ENCODE assay signal across 19 cellular contexts in the genomic region with DNA sequence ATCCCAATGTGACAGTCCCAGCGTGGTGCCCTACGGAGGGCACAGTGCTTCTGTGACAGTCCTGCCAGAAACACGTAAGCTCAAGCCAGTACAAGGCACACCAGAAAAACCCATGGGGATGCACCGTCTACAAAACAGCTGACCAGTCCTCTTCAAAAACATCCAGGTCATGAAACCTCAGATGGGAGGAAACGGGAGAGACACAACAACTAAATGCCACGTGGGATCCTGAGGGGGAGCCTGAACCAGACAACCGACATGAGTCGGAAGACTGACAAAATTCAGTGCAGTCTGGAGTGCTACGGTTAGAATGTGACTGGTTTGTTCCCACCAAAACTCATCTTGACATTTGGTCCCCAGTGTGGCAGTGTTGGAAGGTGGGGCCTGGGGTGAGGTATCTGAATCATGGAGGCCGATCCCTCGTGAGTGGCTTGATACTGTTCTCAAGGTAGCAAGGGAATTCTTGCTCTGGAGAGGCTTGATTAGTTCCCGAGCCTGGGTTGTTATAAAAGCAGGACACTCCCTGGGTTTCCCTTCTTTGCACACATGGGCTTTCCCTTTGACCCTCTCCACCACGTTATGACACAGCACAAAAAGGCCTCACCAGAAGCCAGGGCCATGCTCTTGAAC. TPM values are rescaled to one million over a fixed set of nuclear protein-coding genes. Genes with fewer than 3 reads are reported as not detected.
DNase-seq lines count a peak whose midpoint lies in the region; ATAC-seq and TF ChIP-seq lines count a peak whose summit lies in the region.
"Had no signal": no experiment of that assay in that cellular context is flagged by ENCODE, and none has a peak within 500 bp of the region (broad histone marks: within the 10 kb centered on the region; RNA-seq: fewer than 3 reads in every experiment).

No MANE protein-coding gene starts in this region.

- H3K4me1 ChIP-seq in BLaER1 (peaks cover 61% of the 10 kb centered on the region), IMR-90 (ENCODE audit: control insufficient read depth, insufficient read depth, low read length) (peaks cover 14% of the 10 kb centered on the region), mesenchymal stem cell (ENCODE audit: control insufficient read depth, insufficient read depth, low read depth, low read length) (peaks cover 2% of the 10 kb centered on the region)
- H3K4me1 ChIP-seq: Caco-2, SJCRH30 had no signal

- no TSS peak for BruUV-seq in IMR-90 (replicated peaks; lab: Mats Ljungman, UMichigan)

- no peak overlapping the region for H4K91ac ChIP-seq in IMR-90 (ENCODE audit: insufficient read depth, low read depth, low read length)
- H4K91ac ChIP-seq in mesenchymal stem cell (ENCODE audit: low read length) = peak overlapping the region; percentile 68

- no peak overlapping the region for H3K14ac ChIP-seq in IMR-90 (replicated peaks; ENCODE audit: low read depth, low read length)
- no peak overlapping the region for H3K14ac ChIP-seq in mesenchymal stem cell (ENCODE audit: low read length in 2 of 2)

- H3K4ac ChIP-seq in IMR-90 (ENCODE audit: low read depth, low read length) (no peak overlapping the region), mesenchymal stem cell (ENCODE audit: low read depth in 1 of 2, low read length in 2 of 2) (no peak overlapping the region)

- CTCF ChIA-PET in IMR-90 (lab: Yijun Ruan, JAX) = interaction anchor here (1.3 kb wide), 1 partner anchor 123 kb away, joined by 3 read pairs; no protein-coding TSS in a partner anchor

- in situ Hi-C loops in IMR-90 (cut with MboI; ENCODE audit: low sequenced_read_pairs) = no loop called here

- H3K23ac ChIP-seq in IMR-90 (ENCODE audit: low read depth, low read length) (no peak overlapping the region), mesenchymal stem cell (ENCODE audit: low read length in 2 of 2) (no peak overlapping the region)

- H3K18ac ChIP-seq in IMR-90 (ENCODE audit: low read depth, low read length) (no peak overlapping the region), mesenchymal stem cell (ENCODE audit: low read depth in 1 of 2, low read length in 2 of 2) (no peak overlapping the region)

- ATAC-seq in IMR-90 (ENCODE audit: low read depth) = no peak
- no peak for ATAC-seq in sciatic nerve
- no peak for ATAC-seq in HG03460 (IDR thresholded peaks at IDR 0.05; ENCODE audit: unreplicated experiment)

- H4K8ac ChIP-seq in IMR-90 (ENCODE audit: low read depth in 2 of 2, low read length in 2 of 2) = no peak overlapping the region
- H4K8ac ChIP-seq in mesenchymal stem cell (ENCODE audit: low read length) = peak overlapping the region; percentile 75

- H2BK12ac ChIP-seq in mesenchymal stem cell (ENCODE audit: low read length in 2 of 2) = no peak overlapping the region

- no peak overlapping the region for H3K56ac ChIP-seq in IMR-90 (ENCODE audit: extremely low read depth, insufficient read depth, low read length)

- peaks cover 12% of the 10 kb centered on the region for H3K9me1 ChIP-seq in IMR-90 (ENCODE audit: insufficient read depth, low read length)

- H2BK5ac ChIP-seq in IMR-90 (ENCODE audit: low read depth, low read length, poor library complexity, severe bottlenecking) (no peak overlapping the region), mesenchymal stem cell (ENCODE audit: low read depth, low read length, poor library complexity, severe bottlenecking) (no peak overlapping the region)

- H3K9ac ChIP-seq in BLaER1 (no peak overlapping the region), IMR-90 (ENCODE audit: low read depth, low read length) (no peak overlapping the region), mesenchymal stem cell (ENCODE audit: low read length) (no peak overlapping the region)

- H2AK5ac ChIP-seq in IMR-90 (ENCODE audit: low read depth, low read length) (no peak overlapping the region), mesenchymal stem cell (ENCODE audit: low read length, severe bottlenecking) (no peak overlapping the region)

- POLR2A ChIA-PET in IMR-90 (lab: Charles Lee; ENCODE audit: unreplicated experiment) = no interaction called here

- no peak overlapping the region for H4K5ac ChIP-seq in IMR-90 (ENCODE audit: low read depth, low read length)

- dilution Hi-C loops in IMR-90 (cut with HindIII; ENCODE audit: low sequenced_read_pairs, unreplicated experiment) = no loop called here

- H2BK120ac ChIP-seq in IMR-90 (ENCODE audit: low read depth, low read length) (no peak overlapping the region), mesenchymal stem cell (ENCODE audit: low read depth, low read length) (no peak overlapping the region)

- TF ChIP-seq CTCF in IMR-90 (conservative IDR thresholded peaks at IDR 0.05; ENCODE audit: low read depth, low read length) = no peak

- TF ChIP-seq POLR2A in IMR-90 (IDR thresholded peaks at IDR 0.05; ENCODE audit: low read depth, low read length) = no peak

- H3K27ac ChIP-seq in BLaER1 = no peak overlapping the region
- no peak overlapping the region for H3K27ac ChIP-seq in IMR-90 (ENCODE audit: insufficient read depth, low read length)
- H3K27ac ChIP-seq in mesenchymal stem cell (ENCODE audit: low read length, poor library complexity, severe bottlenecking) = no peak overlapping the region
- H3K27ac ChIP-seq: SJCRH30 had no signal

- H3K4me3 ChIP-seq in BLaER1 = no peak overlapping the region
- no peak overlapping the region for H3K4me3 ChIP-seq in IMR-90 (ENCODE audit: insufficient read depth, low read depth, low read length)
- no peak overlapping the region for H3K4me3 ChIP-seq in mesenchymal stem cell (ENCODE audit: insufficient read depth in 1 of 2, low read depth in 1 of 2, low read length in 2 of 2)
- H3K4me3 ChIP-seq: SJCRH30 had no signal

- 86% methylated on average over 10 of the region's 13 CpGs; no CpG with 5 or more reads in 1 of the 2 experiments for WGBS in IMR-90 (ENCODE audit: extremely low coverage in 2 of 2, insufficient read length in 1 of 2), 2 experiments
- WGBS in mesenchymal stem cell = 78% methylated on average over 13 of the region's 13 CpGs

- H2BK15ac ChIP-seq in IMR-90 (ENCODE audit: low read depth, low read length) (no peak overlapping the region), mesenchymal stem cell (ENCODE audit: low read depth, poor library complexity, severe bottlenecking) (no peak overlapping the region)

- H2AK9ac ChIP-seq in IMR-90 (replicated peaks; ENCODE audit: low read depth, low read length, poor library complexity) = peak overlapping the region; percentile 23

- H3K79me1 ChIP-seq in IMR-90 (ENCODE audit: low read depth in 1 of 2, low read length in 2 of 2) (peaks cover 27 to 75% of the 10 kb centered on the region in 2 experiments), mesenchymal stem cell (replicated peaks; ENCODE audit: low read length, poor library complexity, severe bottlenecking) (no peaks in the 10 kb centered on the region)

- DNase-seq in IMR-90 (no peak), mesenchymal stem cell (no peak), sciatic nerve (ENCODE audit: low spot score) (peak; percentile 22), NAMALWA (ENCODE audit: low spot score) (no peak), globus pallidus (ENCODE audit: low spot score) (no peak)
- DNase-seq: CD4-positive, CD25-positive, alpha-beta regulatory T cell; EL; H7; Karpas-422; MM.1S; NCI-H2029 treated with DMSO at 0.1 percent for 48 hours; NCI-H2171 treated with DMSO at 0.1 percent for 48 hours; NCI-H446 treated with DMSO at 0.1 percent for 48 hours; NK-92 treated with Interleukin-12 subunit alpha and Interleukin-12 subunit beta, amount 100 ng/mL, for 24 hours; OCI-M1; SJCRH30 had no signal

- H4K20me1 ChIP-seq in BLaER1 (peaks cover 24% of the 10 kb centered on the region), IMR-90 (ENCODE audit: insufficient read depth, low read length) (peaks cover 3% of the 10 kb centered on the region)

- H3K9me3 ChIP-seq in BLaER1 (no peaks in the 10 kb centered on the region), IMR-90 (ENCODE audit: control insufficient read depth, insufficient read depth, low read length) (no peaks in the 10 kb centered on the region), mesenchymal stem cell (ENCODE audit: control insufficient read depth, low read length) (no peaks in the 10 kb centered on the region)
- H3K9me3 ChIP-seq: Caco-2, SJCRH30 had no signal

- H2BK20ac ChIP-seq in IMR-90 (ENCODE audit: low read depth, low read length) = no peak overlapping the region

- H3K4me2 ChIP-seq in BLaER1 (peak overlapping the region; percentile 82), IMR-90 (ENCODE audit: low read depth, low read length) (no peak overlapping the region), mesenchymal stem cell (ENCODE audit: low read length, poor library complexity, severe bottlenecking) (no peak overlapping the region)

- H2AFZ ChIP-seq in IMR-90 (replicated peaks; ENCODE audit: low read length, poor library complexity) (no peak overlapping the region), mesenchymal stem cell (ENCODE audit: low read depth, low read length) (no peak overlapping the region)

- intact Hi-C loops in IMR-90 (cut with micrococcal nuclease) = no loop called here
- intact Hi-C loops in sciatic nerve (cut with DNase I) = no loop called here

- no peaks in the 10 kb centered on the region for H3K36me3 ChIP-seq in BLaER1
- peaks cover 2% of the 10 kb centered on the region; the same call in 1 of the 2 replicates for H3K36me3 ChIP-seq in IMR-90 (ENCODE audit: control insufficient read depth, insufficient read depth, low read length)
- peaks cover 0 to 6% of the 10 kb centered on the region in 2 experiments for H3K36me3 ChIP-seq in mesenchymal stem cell (ENCODE audit: control insufficient read depth in 1 of 2, insufficient read depth in 2 of 2, low read depth in 1 of 2, low read length in 2 of 2)
- H3K36me3 ChIP-seq: SJCRH30 had no signal

- H3K27me3 ChIP-seq in BLaER1 (no peaks in the 10 kb centered on the region), IMR-90 (ENCODE audit: control insufficient read depth, insufficient read depth, low read length) (no peaks in the 10 kb centered on the region), mesenchymal stem cell (ENCODE audit: control insufficient read depth in 1 of 2, insufficient read depth in 1 of 2, low read length in 2 of 2) (no peaks in the 10 kb centered on the region)
- H3K27me3 ChIP-seq: SJCRH30 had no signal

- TF ChIP-seq RAD21 in IMR-90 (IDR thresholded peaks at IDR 0.05; ENCODE audit: low read length) = no peak

TF ChIP-seq in IMR-90, 13 proteins besides CTCF, POLR2A, EP300 and RAD21 (continues in another document):
- no peak for TF ChIP-seq USF2 (IDR thresholded peaks at IDR 0.05; ENCODE audit: low read depth, low read length)
- TF ChIP-seq MXI1 (IDR thresholded peaks at IDR 0.05; ENCODE audit: borderline replicate concordance, low read depth, low read length) = no peak

RNA-seq across cellular contexts. Expression of gene ADAMTS2, which starts 55.4 kb away (rescaled TPM):
- total RNA-seq in IMR-90 (2012; rRNA removed) (18.3 and 19.0 TPM in 2 replicates), sciatic nerve (25.3 TPM)
- polyA plus RNA-seq in IMR-90 (2012; rRNA removed) = 58.8 and 68.2 TPM in 2 replicates
- polyA plus RNA-seq in IMR-90 (2012; cell fraction: cytosol; rRNA removed) = 45.1 and 77.2 TPM in 2 replicates
- 77.0 and 118 TPM in 2 replicates for polyA plus RNA-seq in IMR-90 (2012; cell fraction: nucleus; rRNA removed; ENCODE audit: low replicate concordance)
- 46.7 TPM for polyA plus RNA-seq in mesenchymal stem cell (2013, experiment 1 of 2)
- 45.4 TPM for polyA plus RNA-seq in mesenchymal stem cell (2013, experiment 2 of 2)
- total RNA-seq: CD4-positive, CD25-positive, alpha-beta regulatory T cell; SJCRH30 had no signal
